ENCODE assay signal across 3 cellular contexts in the genomic region with DNA sequence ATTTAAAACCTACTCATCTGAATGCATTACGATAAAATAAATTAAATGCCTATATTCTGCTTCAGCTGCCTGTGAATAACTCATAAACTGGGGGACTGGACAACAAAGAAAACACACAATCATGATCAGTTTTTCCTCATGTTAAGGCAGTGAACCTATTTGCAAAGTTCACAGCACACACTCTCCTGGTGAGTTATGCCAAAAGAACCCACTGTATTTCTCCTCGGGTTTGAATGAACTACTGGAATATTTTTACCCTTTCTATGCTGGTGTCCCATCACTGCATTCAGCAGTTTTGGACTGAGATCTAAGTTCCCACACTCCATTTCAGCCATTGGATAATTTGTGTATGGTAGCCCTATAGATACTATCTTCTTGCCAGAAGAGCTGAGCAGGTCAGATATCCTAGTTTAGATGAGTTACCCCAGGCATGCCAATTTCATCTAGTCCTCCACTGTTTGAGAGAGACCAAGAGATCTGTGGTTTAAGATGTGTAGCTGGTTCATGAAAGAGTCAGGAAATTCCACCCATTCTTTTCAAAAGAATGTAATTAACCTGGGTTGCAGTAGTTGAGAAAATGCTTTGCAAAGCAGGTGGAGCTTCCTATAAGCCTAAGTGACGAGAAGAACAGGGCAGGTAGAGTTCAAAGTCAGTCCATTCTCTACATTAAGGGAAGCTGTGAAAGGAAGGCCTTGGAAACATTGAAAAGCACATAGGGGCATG.
TF ChIP-seq lines count a peak whose summit lies in the region.

No MANE protein-coding gene starts in this region.

TF ChIP-seq in GM23338, 12 proteins besides CTCF, POLR2A, EP300 and RAD21:
- TF ChIP-seq CREB1 (CRISPR knock-in tag; IDR thresholded peaks at IDR 0.05; ENCODE audit: low read depth) = no peak
- TF ChIP-seq, protein P1, sequence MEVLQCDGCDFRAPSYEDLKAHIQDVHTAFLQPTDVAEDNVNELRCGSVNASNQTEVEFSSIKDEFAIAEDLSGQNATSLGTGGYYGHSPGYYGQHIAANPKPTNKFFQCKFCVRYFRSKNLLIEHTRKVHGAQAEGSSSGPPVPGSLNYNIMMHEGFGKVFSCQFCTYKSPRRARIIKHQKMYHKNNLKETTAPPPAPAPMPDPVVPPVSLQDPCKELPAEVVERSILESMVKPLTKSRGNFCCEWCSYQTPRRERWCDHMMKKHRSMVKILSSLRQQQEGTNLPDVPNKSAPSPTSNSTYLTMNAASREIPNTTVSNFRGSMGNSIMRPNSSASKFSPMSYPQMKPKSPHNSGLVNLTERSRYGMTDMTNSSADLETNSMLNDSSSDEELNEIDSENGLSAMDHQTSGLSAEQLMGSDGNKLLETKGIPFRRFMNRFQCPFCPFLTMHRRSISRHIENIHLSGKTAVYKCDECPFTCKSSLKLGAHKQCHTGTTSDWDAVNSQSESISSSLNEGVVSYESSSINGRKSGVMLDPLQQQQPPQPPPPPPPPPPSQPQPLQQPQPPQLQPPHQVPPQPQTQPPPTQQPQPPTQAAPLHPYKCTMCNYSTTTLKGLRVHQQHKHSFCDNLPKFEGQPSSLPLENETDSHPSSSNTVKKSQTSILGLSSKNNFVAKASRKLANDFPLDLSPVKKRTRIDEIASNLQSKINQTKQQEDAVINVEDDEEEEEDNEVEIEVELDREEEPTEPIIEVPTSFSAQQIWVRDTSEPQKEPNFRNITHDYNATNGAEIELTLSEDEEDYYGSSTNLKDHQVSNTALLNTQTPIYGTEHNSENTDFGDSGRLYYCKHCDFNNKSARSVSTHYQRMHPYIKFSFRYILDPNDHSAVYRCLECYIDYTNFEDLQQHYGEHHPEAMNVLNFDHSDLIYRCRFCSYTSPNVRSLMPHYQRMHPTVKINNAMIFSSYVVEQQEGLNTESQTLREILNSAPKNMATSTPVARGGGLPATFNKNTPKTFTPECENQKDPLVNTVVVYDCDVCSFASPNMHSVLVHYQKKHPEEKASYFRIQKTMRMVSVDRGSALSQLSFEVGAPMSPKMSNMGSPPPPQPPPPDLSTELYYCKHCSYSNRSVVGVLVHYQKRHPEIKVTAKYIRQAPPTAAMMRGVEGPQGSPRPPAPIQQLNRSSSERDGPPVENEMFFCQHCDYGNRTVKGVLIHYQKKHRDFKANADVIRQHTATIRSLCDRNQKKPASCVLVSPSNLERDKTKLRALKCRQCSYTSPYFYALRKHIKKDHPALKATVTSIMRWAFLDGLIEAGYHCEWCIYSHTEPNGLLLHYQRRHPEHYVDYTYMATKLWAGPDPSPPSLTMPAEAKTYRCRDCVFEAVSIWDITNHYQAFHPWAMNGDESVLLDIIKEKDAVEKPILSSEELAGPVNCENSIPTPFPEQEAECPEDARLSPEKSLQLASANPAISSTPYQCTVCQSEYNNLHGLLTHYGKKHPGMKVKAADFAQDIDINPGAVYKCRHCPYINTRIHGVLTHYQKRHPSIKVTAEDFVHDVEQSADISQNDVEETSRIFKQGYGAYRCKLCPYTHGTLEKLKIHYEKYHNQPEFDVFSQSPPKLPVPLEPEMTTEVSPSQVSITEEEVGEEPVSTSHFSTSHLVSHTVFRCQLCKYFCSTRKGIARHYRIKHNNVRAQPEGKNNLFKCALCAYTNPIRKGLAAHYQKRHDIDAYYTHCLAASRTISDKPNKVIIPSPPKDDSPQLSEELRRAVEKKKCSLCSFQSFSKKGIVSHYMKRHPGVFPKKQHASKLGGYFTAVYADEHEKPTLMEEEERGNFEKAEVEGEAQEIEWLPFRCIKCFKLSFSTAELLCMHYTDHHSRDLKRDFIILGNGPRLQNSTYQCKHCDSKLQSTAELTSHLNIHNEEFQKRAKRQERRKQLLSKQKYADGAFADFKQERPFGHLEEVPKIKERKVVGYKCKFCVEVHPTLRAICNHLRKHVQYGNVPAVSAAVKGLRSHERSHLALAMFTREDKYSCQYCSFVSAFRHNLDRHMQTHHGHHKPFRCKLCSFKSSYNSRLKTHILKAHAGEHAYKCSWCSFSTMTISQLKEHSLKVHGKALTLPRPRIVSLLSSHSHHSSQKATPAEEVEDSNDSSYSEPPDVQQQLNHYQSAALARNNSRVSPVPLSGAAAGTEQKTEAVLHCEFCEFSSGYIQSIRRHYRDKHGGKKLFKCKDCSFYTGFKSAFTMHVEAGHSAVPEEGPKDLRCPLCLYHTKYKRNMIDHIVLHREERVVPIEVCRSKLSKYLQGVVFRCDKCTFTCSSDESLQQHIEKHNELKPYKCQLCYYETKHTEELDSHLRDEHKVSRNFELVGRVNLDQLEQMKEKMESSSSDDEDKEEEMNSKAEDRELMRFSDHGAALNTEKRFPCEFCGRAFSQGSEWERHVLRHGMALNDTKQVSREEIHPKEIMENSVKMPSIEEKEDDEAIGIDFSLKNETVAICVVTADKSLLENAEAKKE (CRISPR knock-in tag; IDR thresholded peaks at IDR 0.05) = peak; percentile 80; the same call in 1 of the 2 replicates
- TF ChIP-seq JUNB (IDR thresholded peaks at IDR 0.05; ENCODE audit: unreplicated experiment) = no peak

TF ChIP-seq in WTC11, 78 proteins besides CTCF, POLR2A, EP300 and RAD21 (continues in another document):
- TF ChIP-seq FOXP4 (CRISPR knock-in tag; IDR thresholded peaks at IDR 0.05) (no peak), SOX15 (CRISPR knock-in tag; IDR thresholded peaks at IDR 0.05) (no peak), KAT7 (CRISPR knock-in tag; IDR thresholded peaks at IDR 0.05; ENCODE audit: borderline replicate concordance) (no peak), CBFB (CRISPR knock-in tag; IDR thresholded peaks at IDR 0.05; ENCODE audit: low read depth) (no peak), SMAD3 (CRISPR knock-in tag; IDR thresholded peaks at IDR 0.05; ENCODE audit: borderline replicate concordance) (no peak; the same call in 1 of the 2 replicates), TEAD4 (CRISPR knock-in tag; IDR thresholded peaks at IDR 0.05) (no peak)
- TF ChIP-seq, protein P2, sequence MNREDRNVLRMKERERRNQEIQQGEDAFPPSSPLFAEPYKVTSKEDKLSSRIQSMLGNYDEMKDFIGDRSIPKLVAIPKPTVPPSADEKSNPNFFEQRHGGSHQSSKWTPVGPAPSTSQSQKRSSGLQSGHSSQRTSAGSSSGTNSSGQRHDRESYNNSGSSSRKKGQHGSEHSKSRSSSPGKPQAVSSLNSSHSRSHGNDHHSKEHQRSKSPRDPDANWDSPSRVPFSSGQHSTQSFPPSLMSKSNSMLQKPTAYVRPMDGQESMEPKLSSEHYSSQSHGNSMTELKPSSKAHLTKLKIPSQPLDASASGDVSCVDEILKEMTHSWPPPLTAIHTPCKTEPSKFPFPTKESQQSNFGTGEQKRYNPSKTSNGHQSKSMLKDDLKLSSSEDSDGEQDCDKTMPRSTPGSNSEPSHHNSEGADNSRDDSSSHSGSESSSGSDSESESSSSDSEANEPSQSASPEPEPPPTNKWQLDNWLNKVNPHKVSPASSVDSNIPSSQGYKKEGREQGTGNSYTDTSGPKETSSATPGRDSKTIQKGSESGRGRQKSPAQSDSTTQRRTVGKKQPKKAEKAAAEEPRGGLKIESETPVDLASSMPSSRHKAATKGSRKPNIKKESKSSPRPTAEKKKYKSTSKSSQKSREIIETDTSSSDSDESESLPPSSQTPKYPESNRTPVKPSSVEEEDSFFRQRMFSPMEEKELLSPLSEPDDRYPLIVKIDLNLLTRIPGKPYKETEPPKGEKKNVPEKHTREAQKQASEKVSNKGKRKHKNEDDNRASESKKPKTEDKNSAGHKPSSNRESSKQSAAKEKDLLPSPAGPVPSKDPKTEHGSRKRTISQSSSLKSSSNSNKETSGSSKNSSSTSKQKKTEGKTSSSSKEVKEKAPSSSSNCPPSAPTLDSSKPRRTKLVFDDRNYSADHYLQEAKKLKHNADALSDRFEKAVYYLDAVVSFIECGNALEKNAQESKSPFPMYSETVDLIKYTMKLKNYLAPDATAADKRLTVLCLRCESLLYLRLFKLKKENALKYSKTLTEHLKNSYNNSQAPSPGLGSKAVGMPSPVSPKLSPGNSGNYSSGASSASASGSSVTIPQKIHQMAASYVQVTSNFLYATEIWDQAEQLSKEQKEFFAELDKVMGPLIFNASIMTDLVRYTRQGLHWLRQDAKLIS (CRISPR knock-in tag; IDR thresholded peaks at IDR 0.05; ENCODE audit: borderline replicate concordance) = no peak

TF ChIP-seq in H1, 55 proteins besides CTCF, POLR2A, EP300 and RAD21:
- TF ChIP-seq EZH2 (IDR thresholded peaks at IDR 0.05; ENCODE audit: low read depth, low read length, severe bottlenecking) (no peak), JUN (IDR thresholded peaks at IDR 0.05; ENCODE audit: low read depth, low read length) (no peak), NRF1 (IDR thresholded peaks at IDR 0.05; ENCODE audit: low read depth, low read length) (no peak), CEBPB (IDR thresholded peaks at IDR 0.05; ENCODE audit: low read depth, low read length) (no peak), SP2 (IDR thresholded peaks at IDR 0.05; ENCODE audit: low read length) (no peak), ATF3 (IDR thresholded peaks at IDR 0.05; ENCODE audit: insufficient read depth, low read depth, low read length) (no peak), KDM4A (IDR thresholded peaks at IDR 0.05; ENCODE audit: low read depth, low read length, severe bottlenecking) (no peak), SRF (IDR thresholded peaks at IDR 0.05; ENCODE audit: low read depth, low read length) (no peak), TBP (IDR thresholded peaks at IDR 0.05; ENCODE audit: low read depth, low read length) (no peak), TEAD4 (IDR thresholded peaks at IDR 0.05; ENCODE audit: low read depth, low read length) (no peak), CREB1 (IDR thresholded peaks at IDR 0.05) (no peak)
- TF ChIP-seq, protein P3, sequence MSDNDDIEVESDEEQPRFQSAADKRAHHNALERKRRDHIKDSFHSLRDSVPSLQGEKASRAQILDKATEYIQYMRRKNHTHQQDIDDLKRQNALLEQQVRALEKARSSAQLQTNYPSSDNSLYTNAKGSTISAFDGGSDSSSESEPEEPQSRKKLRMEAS (IDR thresholded peaks at IDR 0.05) = no peak
